8 cellular contexts compared by ENCODE assay signal in the genomic region with DNA sequence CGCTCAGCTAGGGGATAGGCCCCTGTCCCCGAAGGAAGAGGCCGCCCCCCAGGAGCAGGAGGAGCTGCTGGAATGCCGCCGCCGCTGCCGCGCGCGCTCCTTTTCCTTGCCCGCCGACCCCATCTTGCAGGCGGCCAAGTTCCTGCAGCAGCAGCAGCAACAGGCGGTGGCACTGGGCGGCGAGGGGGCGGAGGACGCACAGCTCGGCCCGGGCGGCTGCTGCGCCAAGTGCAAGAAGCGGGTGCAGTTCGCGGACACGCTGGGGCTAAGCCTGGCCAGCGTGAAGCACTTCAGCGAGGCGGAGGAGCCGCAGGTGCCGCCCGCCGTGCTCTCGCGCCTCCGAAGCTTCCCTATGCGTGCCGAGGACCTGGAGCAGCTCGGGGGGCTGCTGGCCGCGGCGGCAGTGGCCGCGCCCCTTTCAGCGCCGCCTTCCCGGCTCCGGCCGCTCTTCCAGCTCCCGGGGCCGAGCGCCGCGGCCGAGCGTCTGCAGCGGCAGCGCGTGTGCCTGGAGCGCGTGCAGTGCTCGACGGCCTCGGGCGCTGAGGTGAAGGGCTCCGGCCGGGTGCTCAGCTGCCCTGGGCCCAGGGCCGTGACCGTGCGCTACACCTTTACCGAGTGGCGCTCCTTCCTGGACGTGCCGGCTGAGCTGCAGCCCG. TPM values are rescaled to one million over a fixed set of nuclear protein-coding genes. Genes with fewer than 3 reads are reported as not detected.
DNase-seq lines count a peak whose midpoint lies in the region; ATAC-seq and TF ChIP-seq lines count a peak whose summit lies in the region.

No MANE protein-coding gene starts in this region.

- peak overlapping the region; percentile 67 for H3K4me3 Mint-ChIP-seq in osteocyte (ENCODE audit: unreplicated experiment)

- peak overlapping the region; percentile 62 for H3K4me3 ChIP-seq in fibroblast of the aortic adventitia (ENCODE audit: low read depth, low read length)

- peak; percentile 73 for DNase-seq in ELF-1 (ENCODE audit: low read depth, low spot score)
- DNase-seq in SK-N-DZ (ENCODE audit: low spot score) = peak; percentile 51
- DNase-seq in fibroblast of the aortic adventitia (ENCODE audit: low read depth) = no peak
- DNase-seq in osteocyte (ENCODE audit: extremely low spot score, unreplicated experiment) = no peak
- DNase-seq in activated naive CD4-positive, alpha-beta T cell treated with Interleukin-2 at 50 U/mL for 16 hours = no peak
- DNase-seq in dedifferentiated amniotic fluid mesenchymal stem cell (ENCODE audit: extremely low spot score) = no peak

- peaks cover 9% of the 10 kb centered on the region for H3K4me1 Mint-ChIP-seq in osteocyte (ENCODE audit: unreplicated experiment)

- H3K36me3 Mint-ChIP-seq in osteocyte (ENCODE audit: unreplicated experiment) = no peaks in the 10 kb centered on the region

- no peaks in the 10 kb centered on the region for H3K9me3 Mint-ChIP-seq in osteocyte (ENCODE audit: unreplicated experiment)

- no peak overlapping the region for H3K27ac Mint-ChIP-seq in osteocyte (ENCODE audit: unreplicated experiment)

- ATAC-seq in HG02759 (IDR thresholded peaks at IDR 0.05; ENCODE audit: unreplicated experiment) (peak; percentile 30), GM19324 (IDR thresholded peaks at IDR 0.05; ENCODE audit: low FRiP score, unreplicated experiment) (no peak)

- H3K27me3 Mint-ChIP-seq in osteocyte (ENCODE audit: unreplicated experiment) = peaks cover 7% of the 10 kb centered on the region

- TF ChIP-seq CTCF in fibroblast of the aortic adventitia (IDR thresholded peaks at IDR 0.05; ENCODE audit: insufficient read depth, low read length) (no peak), osteocyte (IDR thresholded peaks at IDR 0.05) (no peak)

RNA-seq across cellular contexts. Expression of gene PPP1R3G, which starts 0.6 kb away (rescaled TPM):
- polyA plus RNA-seq in SK-N-DZ (2014; cell fraction: cytosol; rRNA removed) = 0.05 and 0.12 TPM in 2 replicates
- polyA plus RNA-seq in SK-N-DZ (2014; cell fraction: nucleus; rRNA removed) = 0.09 TPM in 1 of 2 replicates, not detected in the other
- total RNA-seq in fibroblast of the aortic adventitia (ENCODE audit: low replicate concordance) (3.8 and 10.1 TPM in 2 replicates), osteocyte (0.29 and 0.40 TPM in 2 replicates)

Comparison
In these comparisons a context has a peak if more than half of its experiments do, and no peak if none do; other contexts are left out.
1. DNase-seq: peak in ELF-1 (single experiment) and SK-N-DZ (single experiment); none in fibroblast of the aortic adventitia (single experiment), osteocyte (single experiment), activated naive CD4-positive, alpha-beta T cell treated with Interleukin-2 at 50 U/mL for 16 hours (single experiment) and dedifferentiated amniotic fluid mesenchymal stem cell (single experiment).